ENCODE assay signal across 15 cellular contexts in genomic region chr3:31710123-31710841, GRCh38.
DNase-seq lines count a peak whose midpoint lies in the region; ATAC-seq and TF ChIP-seq lines count a peak whose summit lies in the region.
"Had no signal": no experiment of that assay in that cellular context is flagged by ENCODE, and none has a peak within 500 bp of the region (broad histone marks: within the 10 kb centered on the region; RNA-seq: fewer than 3 reads in every experiment).

No MANE protein-coding gene starts in this region.

- H3K9me3 ChIP-seq in RWPE2 (ENCODE audit: severe bottlenecking) (no peaks in the 10 kb centered on the region), mesenchymal stem cell (ENCODE audit: control insufficient read depth, low read length) (peaks cover 5% of the 10 kb centered on the region)
- H3K9me3 ChIP-seq: SJCRH30 had no signal

- H3K4me3 ChIP-seq in RWPE2 (ENCODE audit: severe bottlenecking) (no peak overlapping the region), mesenchymal stem cell (ENCODE audit: insufficient read depth in 1 of 2, low read depth in 1 of 2, low read length in 2 of 2) (no peak overlapping the region)
- H3K4me3 ChIP-seq: esophagus muscularis mucosa, SJCRH30 had no signal

- H2BK120ac ChIP-seq in mesenchymal stem cell (ENCODE audit: low read depth, low read length): no peak overlapping the region

- H2BK5ac ChIP-seq in mesenchymal stem cell (ENCODE audit: low read depth, low read length, poor library complexity, severe bottlenecking): no peak overlapping the region

- no peak overlapping the region for H2BK15ac ChIP-seq in mesenchymal stem cell (ENCODE audit: low read depth, poor library complexity, severe bottlenecking)

- no peak for TF ChIP-seq CTCF in RWPE2 (IDR thresholded peaks at IDR 0.05; ENCODE audit: poor library complexity, severe bottlenecking)

- H3K9ac ChIP-seq in mesenchymal stem cell (ENCODE audit: low read length): no peak overlapping the region

- DNase-seq in COLO668 (lab: John Stamatoyannopoulos, UW; ENCODE audit: unreplicated experiment) (peak; percentile 58), RWPE2 (ENCODE audit: low spot score) (no peak), mesenchymal stem cell (peak; percentile 5), GDM1 (lab: John Stamatoyannopoulos, UW) (no peak), activated gamma-delta T cell treated with Interleukin-2 at 50 U/mL for 16 hours (no peak)
- DNase-seq in activated CD4-positive, alpha-beta T cell treated with anti-CD3 and anti-CD28 coated beads for 48 hours: no peak
- DNase-seq: activated CD4-positive, alpha-beta T cell treated with anti-CD3 and anti-CD28 coated beads for 1 hour; activated CD8-positive, alpha-beta memory T cell treated with anti-CD3 and anti-CD28 coated beads, Interleukin-2, amount 50 U/mL, for 4 hours; activated naive CD4-positive, alpha-beta T cell treated with Interleukin-2 at 50 U/mL for 16 hours; naive thymus-derived CD8-positive, alpha-beta T cell; SJCRH30; stimulated activated CD4-positive, alpha-beta T cell treated with anti-CD3 and anti-CD28 coated beads, Interleukin-12 subunit alpha, Interleukin-12 subunit beta, amount 100 ng/mL, for 4 hours had no signal

- H3K14ac ChIP-seq in mesenchymal stem cell (ENCODE audit: low read length in 2 of 2): no peak overlapping the region

- no peak overlapping the region for H3K4me2 ChIP-seq in mesenchymal stem cell (ENCODE audit: low read length, poor library complexity, severe bottlenecking)

- H3K79me1 ChIP-seq in mesenchymal stem cell (replicated peaks; ENCODE audit: low read length, poor library complexity, severe bottlenecking): peaks cover 8% of the 10 kb centered on the region

- WGBS in mesenchymal stem cell: 92% methylated on average over 6 of the region's 6 CpGs

- H3K4me1 ChIP-seq in RWPE2 (ENCODE audit: insufficient read depth, poor library complexity, severe bottlenecking) (peaks cover 7% of the 10 kb centered on the region), mesenchymal stem cell (ENCODE audit: control insufficient read depth, insufficient read depth, low read depth, low read length) (peaks cover 4% of the 10 kb centered on the region)
- H3K4me1 ChIP-seq: esophagus muscularis mucosa, SJCRH30 had no signal

- no peak overlapping the region for H3K4ac ChIP-seq in mesenchymal stem cell (ENCODE audit: low read depth in 1 of 2, low read length in 2 of 2)

- no peak overlapping the region for H4K8ac ChIP-seq in mesenchymal stem cell (ENCODE audit: low read length)

- no peak overlapping the region for H3K23ac ChIP-seq in mesenchymal stem cell (ENCODE audit: low read length in 2 of 2)

- H3K36me3 ChIP-seq in RWPE2 (ENCODE audit: low read depth) (peaks cover 9% of the 10 kb centered on the region; the same call in 1 of the 2 replicates), mesenchymal stem cell (ENCODE audit: control insufficient read depth in 1 of 2, insufficient read depth in 2 of 2, low read depth in 1 of 2, low read length in 2 of 2) (peaks cover 0 to 8% of the 10 kb centered on the region in 2 experiments)
- H3K36me3 ChIP-seq: esophagus muscularis mucosa, SJCRH30 had no signal

- ATAC-seq in HG02759 (IDR thresholded peaks at IDR 0.05; ENCODE audit: unreplicated experiment) (peak; percentile 42), RWPE2 (ENCODE audit: low read depth) (peak; percentile 19; the same call in 1 of the 3 replicates), GM18868 (IDR thresholded peaks at IDR 0.05; ENCODE audit: unreplicated experiment) (no peak)
- ATAC-seq: naive thymus-derived CD8-positive, alpha-beta T cell had no signal

- no peak overlapping the region for H2BK12ac ChIP-seq in mesenchymal stem cell (ENCODE audit: low read length in 2 of 2)

- H3K27me3 ChIP-seq in RWPE2 (ENCODE audit: insufficient read depth, poor library complexity, severe bottlenecking) (no peaks in the 10 kb centered on the region), mesenchymal stem cell (ENCODE audit: control insufficient read depth in 1 of 2, insufficient read depth in 1 of 2, low read length in 2 of 2) (no peaks in the 10 kb centered on the region)
- H3K27me3 ChIP-seq: esophagus muscularis mucosa, SJCRH30 had no signal

- no peak overlapping the region for H3K18ac ChIP-seq in mesenchymal stem cell (ENCODE audit: low read depth in 1 of 2, low read length in 2 of 2)

- H3K27ac ChIP-seq in RWPE2 (ENCODE audit: poor library complexity, severe bottlenecking): no peak overlapping the region
- H3K27ac ChIP-seq in mesenchymal stem cell (ENCODE audit: low read length, poor library complexity, severe bottlenecking): no peak overlapping the region
- H3K27ac ChIP-seq: esophagus muscularis mucosa, SJCRH30 had no signal

- no peak overlapping the region for H2AK5ac ChIP-seq in mesenchymal stem cell (ENCODE audit: low read length, severe bottlenecking)

- H4K91ac ChIP-seq in mesenchymal stem cell (ENCODE audit: low read length): peak overlapping the region; percentile 39

- H2AFZ ChIP-seq in mesenchymal stem cell (ENCODE audit: low read depth, low read length): no peak overlapping the region

Comparison
In these comparisons a context has a peak if more than half of its experiments do, and no peak if none do; other contexts are left out.
1. DNase-seq: peak in COLO668 (single experiment) and mesenchymal stem cell (single experiment); none in RWPE2 (single experiment), GDM1 (single experiment), activated gamma-delta T cell treated with Interleukin-2 at 50 U/mL for 16 hours (single experiment) and activated CD4-positive, alpha-beta T cell treated with anti-CD3 and anti-CD28 coated beads for 48 hours (single experiment).